ENCODE assay signal across 14 cellular contexts in genomic region chr12:43848786-43849185, GRCh38.
"Had no signal": no experiment of that assay in that cellular context is flagged by ENCODE, and none has a peak within 500 bp of the region (broad histone marks: within the 10 kb centered on the region; RNA-seq: fewer than 3 reads in every experiment).

No MANE protein-coding gene starts in this region.

- DNase-seq: activated naive CD4-positive, alpha-beta T cell; activated naive CD8-positive, alpha-beta T cell treated with anti-CD3 and anti-CD28 coated beads, Interleukin-2, amount 10 ng/mL, durations not matched to agents 7 days and 5 days; effector memory CD4-positive, alpha-beta T cell; hippocampal formation; midbrain; naive B cell; pancreas; stimulated activated CD4-positive, alpha-beta T cell treated with anti-CD3 and anti-CD28 coated beads, Interleukin-2, amount 100 ng/mL, for 48 hours; stimulated activated naive B cell treated with anti-CD40 and anti-IgM and Interleukin-4, amounts not matched to agents 10 μg/mL and 1 μg/mL and 100 μg/mL, for 72 hours; T-cell; T-helper 9 cell; transverse colon had no signal

- H3K4me3 ChIP-seq: pancreas, transverse colon, vagina had no signal

- H3K9me3 ChIP-seq: pancreas, transverse colon, vagina had no signal

- H3K27ac ChIP-seq: pancreas, transverse colon, vagina had no signal

- H3K36me3 ChIP-seq: pancreas, transverse colon, vagina had no signal

- H3K27me3 ChIP-seq: pancreas, transverse colon, vagina had no signal

- ATAC-seq: activated CD4-positive, CD25-positive, alpha-beta regulatory T cell treated with anti-CD3 and anti-CD28 coated beads, Interleukin-2, amount 50 U/mL, for 24 hours; pancreas; stimulated activated naive B cell treated with anti-CD40 and anti-IgM and Interleukin-4, amounts not matched to agents 10 μg/mL and 1 μg/mL and 100 μg/mL, for 72 hours; T-cell had no signal

- H3K4me1 ChIP-seq: pancreas, transverse colon, vagina had no signal
